ENCODE assay signal across 1 cellular context in genomic region chr2:96146151-96146880, GRCh38.
TF ChIP-seq lines count a peak whose summit lies in the region.

No MANE protein-coding gene starts in this region.

TF ChIP-seq in H1, 55 proteins besides CTCF, POLR2A, EP300 and RAD21:
- TF ChIP-seq HDAC6 (IDR thresholded peaks at IDR 0.05; ENCODE audit: low read depth, low read length) (no peak), POU5F1 (IDR thresholded peaks at IDR 0.05; ENCODE audit: low read depth, low read length) (no peak), MAFK (IDR thresholded peaks at IDR 0.05; ENCODE audit: low read depth, low read length) (no peak), SAP30 (IDR thresholded peaks at IDR 0.05; ENCODE audit: insufficient read depth, insufficient replicate concordance, low read length) (no peak), HDAC2 (IDR thresholded peaks at IDR 0.05; ENCODE audit: borderline replicate concordance in 1 of 2, low read depth in 2 of 2, low read length in 2 of 2) (no peak), FOSL1 (IDR thresholded peaks at IDR 0.05; ENCODE audit: insufficient read depth, low read depth, low read length) (no peak), CHD7 (IDR thresholded peaks at IDR 0.05; ENCODE audit: insufficient replicate concordance, low read length) (no peak), SIX5 (IDR thresholded peaks at IDR 0.05; ENCODE audit: low read depth, low read length) (no peak), TAF7 (optimal IDR thresholded peaks at IDR 0.05; ENCODE audit: borderline replicate concordance, low read depth, low read length) (no peak), TBP (IDR thresholded peaks at IDR 0.05; ENCODE audit: low read depth, low read length) (no peak)
TF ChIP-seq in H1: peak in this region for 0.
